Comparison of ENCODE assay signal across 8 cellular contexts in the genomic region with DNA sequence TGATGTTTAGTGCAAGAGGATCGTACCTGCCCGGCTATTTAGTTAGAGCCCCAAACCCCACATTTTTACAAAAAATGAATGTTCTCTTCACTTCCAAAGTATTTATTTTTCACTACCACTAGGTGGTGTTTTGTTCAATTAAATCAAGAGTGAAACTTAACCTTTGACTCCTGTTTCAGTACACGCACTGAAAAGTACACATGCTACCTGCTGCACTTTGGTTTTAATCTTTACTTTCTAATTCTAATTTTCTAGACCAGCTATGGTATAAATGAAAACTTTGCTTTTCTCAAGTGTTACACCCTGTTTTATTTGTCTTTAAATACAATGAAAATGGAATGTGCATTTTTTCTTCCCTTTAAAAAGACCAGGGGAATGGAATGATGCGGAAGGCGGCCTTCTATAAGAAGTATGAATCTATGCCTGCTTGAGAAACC. TPM values are rescaled to one million over a fixed set of nuclear protein-coding genes. Genes with fewer than 3 reads are reported as not detected.
DNase-seq lines count a peak whose midpoint lies in the region; ATAC-seq and TF ChIP-seq lines count a peak whose summit lies in the region.

No MANE protein-coding gene starts in this region.

- ATAC-seq in HG03103 (IDR thresholded peaks at IDR 0.05; ENCODE audit: low read depth, unreplicated experiment), result peak; percentile 63
- ATAC-seq in HG02763 (IDR thresholded peaks at IDR 0.05; ENCODE audit: unreplicated experiment), result no peak

- DNase-seq in NCI-H1694 treated with DMSO at 0.1 percent for 48 hours (lab: John Stamatoyannopoulos, UW) (peak; percentile 48), NCI-H1694 (lab: John Stamatoyannopoulos, UW) (no peak), RKO (ENCODE audit: low spot score) (peak; percentile 79), endodermal cell (no peak), progenitor cell of endocrine pancreas (ENCODE audit: low spot score, unreplicated experiment) (no peak), NCI-H1048 (lab: John Stamatoyannopoulos, UW) (no peak)

- H3K9me3 Mint-ChIP-seq in endodermal cell (no peaks in the 10 kb centered on the region), progenitor cell of endocrine pancreas (ENCODE audit: low read depth) (no peaks in the 10 kb centered on the region)

- H3K27ac Mint-ChIP-seq in endodermal cell (no peak overlapping the region), progenitor cell of endocrine pancreas (no peak overlapping the region)

- H3K36me3 Mint-ChIP-seq in endodermal cell (ENCODE audit: low read depth) (no peaks in the 10 kb centered on the region), progenitor cell of endocrine pancreas (ENCODE audit: insufficient read depth) (no peaks in the 10 kb centered on the region)

- no peak overlapping the region for H3K9ac ChIP-seq in endodermal cell (ENCODE audit: extremely low read depth, low read length, poor library complexity, severe bottlenecking)

- H3K4me1 Mint-ChIP-seq in endodermal cell, result peaks cover 14% of the 10 kb centered on the region
- H3K4me1 Mint-ChIP-seq in progenitor cell of endocrine pancreas (ENCODE audit: low read depth), result peaks cover 14% of the 10 kb centered on the region

- 67% methylated on average over 3 of the region's 5 CpGs; no CpG with 5 or more reads in 1 of the 2 experiments for WGBS in endodermal cell (ENCODE audit: insufficient coverage in 1 of 2, insufficient read length in 1 of 2), 2 experiments

- H3K4me3 ChIP-seq in endodermal cell (ENCODE audit: low read length), result no peak overlapping the region

- peak; percentile 75 for TF ChIP-seq CTCF in endodermal cell (conservative IDR thresholded peaks at IDR 0.05)
- peak; percentile 70 for TF ChIP-seq CTCF in progenitor cell of endocrine pancreas (IDR thresholded peaks at IDR 0.05; ENCODE audit: unreplicated experiment)

- H3K4me3 Mint-ChIP-seq in endodermal cell (no peak overlapping the region), progenitor cell of endocrine pancreas (ENCODE audit: low read depth) (no peak overlapping the region)

- H3K27me3 ChIP-seq in endodermal cell (ENCODE audit: control insufficient read depth, insufficient read depth, low read length, poor library complexity, severe bottlenecking), result no peaks in the 10 kb centered on the region

- H3K27me3 Mint-ChIP-seq in endodermal cell (ENCODE audit: insufficient read depth) (no peaks in the 10 kb centered on the region), progenitor cell of endocrine pancreas (no peaks in the 10 kb centered on the region)

- no peaks in the 10 kb centered on the region for H3K36me3 ChIP-seq in endodermal cell (ENCODE audit: control insufficient read depth, insufficient read depth, low read length)

- H3K9me3 ChIP-seq in endodermal cell (ENCODE audit: control insufficient read depth, low read length), result no peaks in the 10 kb centered on the region

- H3K4me1 ChIP-seq in endodermal cell (ENCODE audit: control insufficient read depth, insufficient read depth, low read length), result no peaks in the 10 kb centered on the region

- H3K27ac ChIP-seq in endodermal cell (ENCODE audit: low read depth, low read length), result no peak overlapping the region

RNA-seq across cellular contexts. Expression of gene CHN1, which starts 31.4 kb away (rescaled TPM):
- 10 to 100 TPM; 24.3 to 28.8 TPM for total RNA-seq in endodermal cell
- 55.1 TPM for polyA plus RNA-seq in endodermal cell (2013, experiment 1 of 2)
- 46.6 TPM for polyA plus RNA-seq in endodermal cell (2013, experiment 2 of 2)
- 46.1 and 50.3 TPM in 2 replicates for total RNA-seq in progenitor cell of endocrine pancreas

Comparison
In these comparisons a context has a peak if more than half of its experiments do, and no peak if none do; other contexts are left out.
1. DNase-seq: peak in NCI-H1694 treated with DMSO at 0.1 percent for 48 hours (single experiment) and RKO (single experiment); none in NCI-H1694 (single experiment), endodermal cell (single experiment), progenitor cell of endocrine pancreas (single experiment) and NCI-H1048 (single experiment).